ENCODE assay signal across 15 cellular contexts in the genomic region with DNA sequence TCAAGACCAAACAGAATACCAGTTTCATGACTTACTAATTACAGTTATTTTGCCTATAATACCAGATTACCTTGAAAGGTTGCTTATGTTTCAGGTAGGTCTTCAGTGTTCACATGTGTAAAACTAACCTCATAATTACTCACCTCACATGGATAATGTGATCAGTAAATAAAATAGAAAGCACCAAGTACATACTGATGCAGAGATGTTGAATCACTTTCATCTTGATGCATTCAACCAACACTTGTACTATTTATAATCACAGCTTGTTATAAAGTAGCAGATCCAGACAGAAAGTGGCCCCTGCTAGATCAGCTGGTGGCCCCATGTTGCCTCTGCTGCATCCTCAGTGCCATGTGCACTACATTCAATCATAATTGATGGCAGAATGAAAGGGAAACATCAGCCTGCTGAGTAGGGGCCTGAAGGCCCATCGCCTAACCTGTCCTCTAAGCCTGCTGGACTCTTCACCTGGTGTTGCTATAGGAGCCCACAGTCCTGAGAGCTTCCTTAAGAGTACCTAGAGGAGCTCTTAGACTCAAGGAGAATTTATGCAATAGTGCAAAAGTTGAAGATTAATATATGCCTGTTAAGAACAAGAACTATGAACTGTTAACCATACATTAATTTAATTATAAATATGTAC.
DNase-seq lines count a peak whose midpoint lies in the region; ATAC-seq and TF ChIP-seq lines count a peak whose summit lies in the region.
"Had no signal": no experiment of that assay in that cellular context is flagged by ENCODE, and none has a peak within 500 bp of the region (broad histone marks: within the 10 kb centered on the region; RNA-seq: fewer than 3 reads in every experiment).

No MANE protein-coding gene starts in this region.

- peaks cover 5% of the 10 kb centered on the region for H3K36me3 Mint-ChIP-seq in activated naive CD4-positive, alpha-beta T cell treated with anti-CD3 and anti-CD28 coated beads for 36 hours (ENCODE audit: low read depth)
- H3K36me3 Mint-ChIP-seq in endothelial cell (ENCODE audit: low read depth, unreplicated experiment), result no peaks in the 10 kb centered on the region
- H3K36me3 Mint-ChIP-seq: mesothelial cell of epicardium had no signal

- CTCF ChIA-PET in activated naive CD4-positive, alpha-beta T cell treated with anti-CD3 and anti-CD28 coated beads for 36 hours (lab: Charles Lee), result interaction anchor here (1.1 to 1.3 kb wide), 3 partner anchors 14 to 32 kb away, joined by 3 to 4 read pairs (median 3); no protein-coding TSS in a partner anchor

- intact Hi-C loops in activated naive CD4-positive, alpha-beta T cell treated with anti-CD3 and anti-CD28 coated beads for 36 hours (cut with micrococcal nuclease), result no loop called here

- no peak overlapping the region for H3K27ac Mint-ChIP-seq in activated naive CD4-positive, alpha-beta T cell treated with anti-CD3 and anti-CD28 coated beads for 36 hours
- no peak overlapping the region for H3K27ac Mint-ChIP-seq in endothelial cell (ENCODE audit: unreplicated experiment)
- H3K27ac Mint-ChIP-seq: mesothelial cell of epicardium; T-helper 2 cell treated with Interferon-gamma antibody and Interleukin-4, amounts not matched to agents 5 μg/mL and 100 μg/mL, for 36 hours had no signal

- TF ChIP-seq CTCF in endothelial cell (IDR thresholded peaks at IDR 0.05; ENCODE audit: unreplicated experiment), result no peak

- H3K4me1 Mint-ChIP-seq in activated naive CD4-positive, alpha-beta T cell treated with anti-CD3 and anti-CD28 coated beads for 36 hours (ENCODE audit: low read depth), result peaks cover 38% of the 10 kb centered on the region
- peaks cover 3% of the 10 kb centered on the region for H3K4me1 Mint-ChIP-seq in endothelial cell (ENCODE audit: unreplicated experiment)
- H3K4me1 Mint-ChIP-seq: mesothelial cell of epicardium had no signal

- ATAC-seq in esophagus mucosa, result peak; percentile 17
- peak; percentile 32 for ATAC-seq in stimulated activated naive CD8-positive, alpha-beta T cell treated with anti-CD3 and anti-CD28 coated beads, Interleukin-15, Interleukin-2, amounts not matched to agents 100 U/mL and 50 U/mL, for 24 hours
- ATAC-seq in GM21526 (IDR thresholded peaks at IDR 0.05; ENCODE audit: low FRiP score, unreplicated experiment), result no peak

- DNase-seq in activated naive CD4-positive, alpha-beta T cell treated with anti-CD3 and anti-CD28 coated beads for 36 hours, result peak; percentile 26
- no peak for DNase-seq in activated naive CD4-positive, alpha-beta T cell treated with anti-CD3 and anti-CD28 coated beads, Interleukin-2, amount 50 U/mL, for 16 hours
- DNase-seq in NCI-H69 (lab: John Stamatoyannopoulos, UW) (peak; percentile 63), activated gamma-delta T cell treated with Interleukin-2 at 50 U/mL for 16 hours (no peak), endothelial cell (ENCODE audit: low spot score) (no peak)
- no peak for DNase-seq in stimulated activated naive CD8-positive, alpha-beta T cell treated with anti-CD3 and anti-CD28 coated beads, Interleukin-15, Interleukin-2, amounts not matched to agents 100 U/mL and 50 U/mL, for 24 hours
- DNase-seq: activated naive CD8-positive, alpha-beta T cell treated with anti-CD3 and anti-CD28 coated beads, Interleukin-2, amount 10 ng/mL, durations not matched to agents 7 days and 5 days; NCI-H1105; NCI-H510A; Peyer's patch; stimulated activated CD4-positive, alpha-beta T cell treated with anti-CD3 and anti-CD28 coated beads, Interleukin-12 subunit alpha, Interleukin-12 subunit beta, amount 100 ng/mL, for 4 hours had no signal

- H3K27me3 Mint-ChIP-seq in activated naive CD4-positive, alpha-beta T cell treated with anti-CD3 and anti-CD28 coated beads for 36 hours (ENCODE audit: low read depth), result no peaks in the 10 kb centered on the region
- H3K27me3 Mint-ChIP-seq in endothelial cell (ENCODE audit: unreplicated experiment), result no peaks in the 10 kb centered on the region
- H3K27me3 Mint-ChIP-seq: activated naive CD8-positive, alpha-beta T cell treated with anti-CD3 and anti-CD28 coated beads, Interleukin-2, amount 10 ng/mL, durations not matched to agents 7 days and 5 days had no signal

- no peak overlapping the region for H3K4me3 Mint-ChIP-seq in activated naive CD4-positive, alpha-beta T cell treated with anti-CD3 and anti-CD28 coated beads for 36 hours
- H3K4me3 Mint-ChIP-seq in endothelial cell (ENCODE audit: unreplicated experiment), result no peak overlapping the region
- H3K4me3 Mint-ChIP-seq: activated naive CD8-positive, alpha-beta T cell treated with anti-CD3 and anti-CD28 coated beads, Interleukin-2, amount 10 ng/mL, durations not matched to agents 7 days and 5 days; mesothelial cell of epicardium; T-helper 2 cell treated with Interferon-gamma antibody and Interleukin-4, amounts not matched to agents 5 μg/mL and 100 μg/mL, for 36 hours had no signal

- H3K9me3 Mint-ChIP-seq in activated naive CD4-positive, alpha-beta T cell treated with anti-CD3 and anti-CD28 coated beads for 36 hours, result no peaks in the 10 kb centered on the region
- H3K9me3 Mint-ChIP-seq in endothelial cell (ENCODE audit: unreplicated experiment), result no peaks in the 10 kb centered on the region
- H3K9me3 Mint-ChIP-seq: activated naive CD8-positive, alpha-beta T cell treated with anti-CD3 and anti-CD28 coated beads, Interleukin-2, amount 10 ng/mL, durations not matched to agents 7 days and 5 days; mesothelial cell of epicardium; T-helper 2 cell treated with Interferon-gamma antibody and Interleukin-4, amounts not matched to agents 5 μg/mL and 100 μg/mL, for 36 hours had no signal

Comparison
In these comparisons a context has a peak if more than half of its experiments do, and no peak if none do; other contexts are left out.
1. DNase-seq: peak in activated naive CD4-positive, alpha-beta T cell treated with anti-CD3 and anti-CD28 coated beads for 36 hours (single experiment) and NCI-H69 (single experiment); none in activated naive CD4-positive, alpha-beta T cell treated with anti-CD3 and anti-CD28 coated beads, Interleukin-2, amount 50 U/mL, for 16 hours (single experiment), stimulated activated naive CD8-positive, alpha-beta T cell treated with anti-CD3 and anti-CD28 coated beads, Interleukin-15, Interleukin-2, amounts not matched to agents 100 U/mL and 50 U/mL, for 24 hours (single experiment), activated gamma-delta T cell treated with Interleukin-2 at 50 U/mL for 16 hours (single experiment) and endothelial cell (single experiment).